ENCODE assay signal across 2 cellular contexts in the genomic region with DNA sequence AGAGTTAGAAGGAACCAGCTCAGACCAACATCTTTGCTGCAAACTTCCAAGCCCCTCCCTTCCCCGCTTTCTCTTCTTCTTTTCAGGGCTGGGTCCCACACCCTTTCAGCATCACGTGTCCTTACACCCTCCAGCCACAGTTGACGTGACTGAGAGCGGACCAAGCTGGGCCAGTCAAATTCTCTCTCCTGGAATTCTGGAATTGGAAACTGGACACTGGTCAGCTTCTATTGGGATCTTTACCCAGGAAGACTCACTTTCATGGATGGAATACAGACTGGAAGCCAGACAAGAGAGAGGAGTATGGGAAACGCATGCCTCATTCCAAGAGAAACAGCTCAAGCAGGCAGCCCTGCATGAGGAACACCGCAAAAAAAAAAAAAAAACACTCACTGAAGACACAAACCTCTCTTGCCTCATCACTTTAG.
TF ChIP-seq lines count a peak whose summit lies in the region.

No MANE protein-coding gene starts in this region.

TF ChIP-seq in GM23338, 12 proteins besides CTCF, POLR2A, EP300 and RAD21 (continued from another document):
- TF ChIP-seq, protein P1, sequence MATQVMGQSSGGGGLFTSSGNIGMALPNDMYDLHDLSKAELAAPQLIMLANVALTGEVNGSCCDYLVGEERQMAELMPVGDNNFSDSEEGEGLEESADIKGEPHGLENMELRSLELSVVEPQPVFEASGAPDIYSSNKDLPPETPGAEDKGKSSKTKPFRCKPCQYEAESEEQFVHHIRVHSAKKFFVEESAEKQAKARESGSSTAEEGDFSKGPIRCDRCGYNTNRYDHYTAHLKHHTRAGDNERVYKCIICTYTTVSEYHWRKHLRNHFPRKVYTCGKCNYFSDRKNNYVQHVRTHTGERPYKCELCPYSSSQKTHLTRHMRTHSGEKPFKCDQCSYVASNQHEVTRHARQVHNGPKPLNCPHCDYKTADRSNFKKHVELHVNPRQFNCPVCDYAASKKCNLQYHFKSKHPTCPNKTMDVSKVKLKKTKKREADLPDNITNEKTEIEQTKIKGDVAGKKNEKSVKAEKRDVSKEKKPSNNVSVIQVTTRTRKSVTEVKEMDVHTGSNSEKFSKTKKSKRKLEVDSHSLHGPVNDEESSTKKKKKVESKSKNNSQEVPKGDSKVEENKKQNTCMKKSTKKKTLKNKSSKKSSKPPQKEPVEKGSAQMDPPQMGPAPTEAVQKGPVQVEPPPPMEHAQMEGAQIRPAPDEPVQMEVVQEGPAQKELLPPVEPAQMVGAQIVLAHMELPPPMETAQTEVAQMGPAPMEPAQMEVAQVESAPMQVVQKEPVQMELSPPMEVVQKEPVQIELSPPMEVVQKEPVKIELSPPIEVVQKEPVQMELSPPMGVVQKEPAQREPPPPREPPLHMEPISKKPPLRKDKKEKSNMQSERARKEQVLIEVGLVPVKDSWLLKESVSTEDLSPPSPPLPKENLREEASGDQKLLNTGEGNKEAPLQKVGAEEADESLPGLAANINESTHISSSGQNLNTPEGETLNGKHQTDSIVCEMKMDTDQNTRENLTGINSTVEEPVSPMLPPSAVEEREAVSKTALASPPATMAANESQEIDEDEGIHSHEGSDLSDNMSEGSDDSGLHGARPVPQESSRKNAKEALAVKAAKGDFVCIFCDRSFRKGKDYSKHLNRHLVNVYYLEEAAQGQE (IDR thresholded peaks at IDR 0.05; ENCODE audit: unreplicated experiment): no peak
- TF ChIP-seq CREB1 (CRISPR knock-in tag; IDR thresholded peaks at IDR 0.05; ENCODE audit: low read depth) (no peak), JUNB (IDR thresholded peaks at IDR 0.05; ENCODE audit: unreplicated experiment) (no peak), ZNF462 (CRISPR knock-in tag; IDR thresholded peaks at IDR 0.05) (no peak), EZH2phosphoT487 (IDR thresholded peaks at IDR 0.05; ENCODE audit: unreplicated experiment) (no peak), EZH2 (IDR thresholded peaks at IDR 0.05; ENCODE audit: low read depth, unreplicated experiment) (no peak)
TF ChIP-seq in GM23338: peak in this region for 0.

TF ChIP-seq in SK-N-SH treated with all-trans-retinoic acid at 6 μM for 48 hours, 23 proteins besides CTCF, POLR2A, EP300 and RAD21 (continued from another document):
- TF ChIP-seq TSHZ2 (CRISPR knock-in tag; IDR thresholded peaks at IDR 0.05) (no peak), ZFP30 (CRISPR knock-in tag; IDR thresholded peaks at IDR 0.05) (no peak), TCF4 (CRISPR knock-in tag; IDR thresholded peaks at IDR 0.05; ENCODE audit: borderline replicate concordance) (no peak), ZNF565 (CRISPR knock-in tag; conservative IDR thresholded peaks at IDR 0.05; ENCODE audit: low read depth) (no peak), ZC3H10 (CRISPR knock-in tag; IDR thresholded peaks at IDR 0.05) (no peak), TOX (CRISPR knock-in tag; IDR thresholded peaks at IDR 0.05; ENCODE audit: borderline replicate concordance) (no peak), PATZ1 (CRISPR knock-in tag; IDR thresholded peaks at IDR 0.05; ENCODE audit: borderline replicate concordance) (no peak)
- TF ChIP-seq, protein P2, sequence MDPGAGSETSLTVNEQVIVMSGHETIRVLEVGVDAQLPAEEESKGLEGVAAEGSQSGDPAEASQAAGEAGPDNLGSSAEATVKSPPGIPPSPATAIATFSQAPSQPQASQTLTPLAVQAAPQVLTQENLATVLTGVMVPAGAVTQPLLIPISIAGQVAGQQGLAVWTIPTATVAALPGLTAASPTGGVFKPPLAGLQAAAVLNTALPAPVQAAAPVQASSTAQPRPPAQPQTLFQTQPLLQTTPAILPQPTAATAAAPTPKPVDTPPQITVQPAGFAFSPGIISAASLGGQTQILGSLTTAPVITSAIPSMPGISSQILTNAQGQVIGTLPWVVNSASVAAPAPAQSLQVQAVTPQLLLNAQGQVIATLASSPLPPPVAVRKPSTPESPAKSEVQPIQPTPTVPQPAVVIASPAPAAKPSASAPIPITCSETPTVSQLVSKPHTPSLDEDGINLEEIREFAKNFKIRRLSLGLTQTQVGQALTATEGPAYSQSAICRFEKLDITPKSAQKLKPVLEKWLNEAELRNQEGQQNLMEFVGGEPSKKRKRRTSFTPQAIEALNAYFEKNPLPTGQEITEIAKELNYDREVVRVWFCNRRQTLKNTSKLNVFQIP (CRISPR knock-in tag; IDR thresholded peaks at IDR 0.05; ENCODE audit: borderline replicate concordance, low read depth): no peak
